Comparison of ENCODE assay signal across 13 cellular contexts in genomic region chr9:77802512-77803293, GRCh38.
DNase-seq lines count a peak whose midpoint lies in the region; TF ChIP-seq lines count a peak whose summit lies in the region.
"Had no signal": no experiment of that assay in that cellular context is flagged by ENCODE, and none has a peak within 500 bp of the region (broad histone marks: within the 10 kb centered on the region; RNA-seq: fewer than 3 reads in every experiment).

No MANE protein-coding gene starts in this region.

- H4K20me1 ChIP-seq in PC-9 (ENCODE audit: insufficient read depth) (no peaks in the 10 kb centered on the region), osteoblast (ENCODE audit: insufficient read depth, low read length) (no peaks in the 10 kb centered on the region)

- H4K91ac ChIP-seq in mesenchymal stem cell (ENCODE audit: low read length) = no peak overlapping the region

- no peak overlapping the region for H3K4ac ChIP-seq in mesenchymal stem cell (ENCODE audit: low read depth in 1 of 2, low read length in 2 of 2)

- POLR2A ChIA-PET in PC-9 (lab: Charles Lee; ENCODE audit: unreplicated experiment) = no interaction called here

- H3K9me3 ChIP-seq in PC-9 (ENCODE audit: insufficient read depth, low read depth) (no peaks in the 10 kb centered on the region), osteoblast (ENCODE audit: low read depth, low read length) (no peaks in the 10 kb centered on the region), mesenchymal stem cell (ENCODE audit: control insufficient read depth, low read length) (no peaks in the 10 kb centered on the region)

- 89% methylated on average over 3 of the region's 7 CpGs for WGBS in mesenchymal stem cell

- H2AK5ac ChIP-seq in mesenchymal stem cell (ENCODE audit: low read length, severe bottlenecking) = no peak overlapping the region

- no peak overlapping the region for H3K4me3 ChIP-seq in PC-9
- H3K4me3 ChIP-seq in osteoblast (ENCODE audit: insufficient read depth, low read length) = no peak overlapping the region
- no peak overlapping the region for H3K4me3 ChIP-seq in mesenchymal stem cell (ENCODE audit: insufficient read depth in 1 of 2, low read depth in 1 of 2, low read length in 2 of 2)

- no peak overlapping the region for H2BK15ac ChIP-seq in mesenchymal stem cell (ENCODE audit: low read depth, poor library complexity, severe bottlenecking)

- H2BK5ac ChIP-seq in mesenchymal stem cell (ENCODE audit: low read depth, low read length, poor library complexity, severe bottlenecking) = no peak overlapping the region

- 0 out of 2 replicates have a peak overlapping the region, but pooled peaks have one; percentile 10 for H3K27ac ChIP-seq in PC-9
- no peak overlapping the region for H3K27ac ChIP-seq in osteoblast (ENCODE audit: low read depth, low read length)
- H3K27ac ChIP-seq in mesenchymal stem cell (ENCODE audit: low read length, poor library complexity, severe bottlenecking) = no peak overlapping the region

- H3K9me2 ChIP-seq in PC-9 (ENCODE audit: insufficient read depth) = no peaks in the 10 kb centered on the region

- H3K9ac ChIP-seq in mesenchymal stem cell (ENCODE audit: low read length) = no peak overlapping the region

- H3K4me2 ChIP-seq in PC-9 (no peak overlapping the region), osteoblast (ENCODE audit: insufficient read depth, low read length) (no peak overlapping the region), mesenchymal stem cell (ENCODE audit: low read length, poor library complexity, severe bottlenecking) (no peak overlapping the region)

- BruUV-seq in PC-9 (replicated peaks; lab: Mats Ljungman, UMichigan) = no TSS peak

- H3K23ac ChIP-seq in mesenchymal stem cell (ENCODE audit: low read length in 2 of 2) = no peak overlapping the region

- H4K8ac ChIP-seq in mesenchymal stem cell (ENCODE audit: low read length) = no peak overlapping the region

- no peak overlapping the region for H3K14ac ChIP-seq in mesenchymal stem cell (ENCODE audit: low read length in 2 of 2)

- H2BK120ac ChIP-seq in mesenchymal stem cell (ENCODE audit: low read depth, low read length) = no peak overlapping the region

- H3K79me1 ChIP-seq in mesenchymal stem cell (replicated peaks; ENCODE audit: low read length, poor library complexity, severe bottlenecking) = peaks cover 14% of the 10 kb centered on the region

- TF ChIP-seq CTCF in PC-9 (conservative IDR thresholded peaks at IDR 0.05) (no peak), osteoblast (IDR thresholded peaks at IDR 0.05; ENCODE audit: extremely low read depth, low read depth, low read length) (no peak)

- peaks cover 20% of the 10 kb centered on the region for H3F3A ChIP-seq in PC-9 (ENCODE audit: insufficient read depth, low read depth)

- no peak overlapping the region for H3K18ac ChIP-seq in mesenchymal stem cell (ENCODE audit: low read depth in 1 of 2, low read length in 2 of 2)

- CTCF ChIA-PET in PC-9 (lab: Charles Lee) = no interaction called here

- peaks cover 35% of the 10 kb centered on the region for H3K4me1 ChIP-seq in PC-9 (replicated peaks; ENCODE audit: insufficient read depth)
- peaks cover 11% of the 10 kb centered on the region for H3K4me1 ChIP-seq in osteoblast (ENCODE audit: insufficient read depth, low read length)
- H3K4me1 ChIP-seq in mesenchymal stem cell (ENCODE audit: control insufficient read depth, insufficient read depth, low read depth, low read length) = no peaks in the 10 kb centered on the region

- DNase-seq in DMS79 (lab: John Stamatoyannopoulos, UW) (peak; percentile 26), NCI-H187 (lab: John Stamatoyannopoulos, UW) (peak; percentile 39 to 41), PC-9 (no peak), osteoblast (ENCODE audit: insufficient read length, low spot score, missing footprints) (peak; percentile 34), mesenchymal stem cell (no peak)
- no peak for DNase-seq in stimulated activated CD4-positive, alpha-beta T cell treated with anti-CD3 and anti-CD28 coated beads, Interleukin-4, amount 100 ng/mL, for 4 hours
- no peak for DNase-seq in activated T-cell treated with anti-CD3 and anti-CD28 coated beads, Interleukin-2, amount 50 U/mL, for 1 hour
- DNase-seq: activated CD4-positive, alpha-beta T cell treated with anti-CD3 and anti-CD28 coated beads, Interleukin-2, amount 10 ng/mL, durations not matched to agents 24 days and 14 days; activated CD8-positive, alpha-beta memory T cell treated with anti-CD3 and anti-CD28 coated beads, Interleukin-2, amount 50 U/mL, for 48 hours; CD8-positive, alpha-beta T cell; effector memory CD8-positive, alpha-beta T cell; NCI-H526 treated with DMSO at 0.1 percent for 48 hours; right cardiac atrium had no signal

- 0 out of 2 replicates have a peak, but pooled peaks cover 5% of the 10 kb centered on the region for H3K79me2 ChIP-seq in PC-9 (ENCODE audit: low read depth)
- H3K79me2 ChIP-seq in osteoblast (ENCODE audit: insufficient read depth, low read length) = peaks cover 40% of the 10 kb centered on the region

- H2AFZ ChIP-seq in PC-9 (no peak overlapping the region), osteoblast (ENCODE audit: low read length) (no peak overlapping the region), mesenchymal stem cell (ENCODE audit: low read depth, low read length) (no peak overlapping the region)

- intact Hi-C loops in PC-9 (cut with micrococcal nuclease; ENCODE audit: unreplicated experiment) = no loop called here

- no peak overlapping the region for H2BK12ac ChIP-seq in mesenchymal stem cell (ENCODE audit: low read length in 2 of 2)

- no peaks in the 10 kb centered on the region for H3K27me3 ChIP-seq in PC-9 (ENCODE audit: insufficient read depth, low read depth)
- H3K27me3 ChIP-seq in osteoblast (ENCODE audit: insufficient read depth, low read length) = no peaks in the 10 kb centered on the region
- H3K27me3 ChIP-seq in mesenchymal stem cell (ENCODE audit: control insufficient read depth in 1 of 2, insufficient read depth in 1 of 2, low read length in 2 of 2) = no peaks in the 10 kb centered on the region

- H3K36me3 ChIP-seq in PC-9 (ENCODE audit: low read depth) (0 out of 2 replicates have a peak, but pooled peaks cover 4% of the 10 kb centered on the region), osteoblast (ENCODE audit: insufficient read depth, low read length) (no peaks in the 10 kb centered on the region), mesenchymal stem cell (ENCODE audit: control insufficient read depth in 1 of 2, insufficient read depth in 2 of 2, low read depth in 1 of 2, low read length in 2 of 2) (peaks cover 0 to 5% of the 10 kb centered on the region in 2 experiments)

Comparison
In these comparisons a context has a peak if more than half of its experiments do, and no peak if none do; other contexts are left out.
1. DNase-seq: peak in DMS79 (single experiment), NCI-H187 (2 of 2) and osteoblast (single experiment); none in PC-9 (0 of 2), stimulated activated CD4-positive, alpha-beta T cell treated with anti-CD3 and anti-CD28 coated beads, Interleukin-4, amount 100 ng/mL, for 4 hours (0 of 2), mesenchymal stem cell (single experiment) and activated T-cell treated with anti-CD3 and anti-CD28 coated beads, Interleukin-2, amount 50 U/mL, for 1 hour (single experiment).